In genomic region chr6:3053231-3053508, GRCh38 we compare ENCODE assay signal across 8 cellular contexts. TPM values are rescaled to one million over a fixed set of nuclear protein-coding genes. Genes with fewer than 3 reads are reported as not detected.
DNase-seq lines count a peak whose midpoint lies in the region; ATAC-seq and TF ChIP-seq lines count a peak whose summit lies in the region.

No MANE protein-coding gene starts in this region.

- H3K4me3 ChIP-seq in AG04449 (ENCODE audit: low read depth, low read length), result peak overlapping the region; percentile 55
- H3K4me3 ChIP-seq in KMS-11 (IDR thresholded peaks at IDR 0.05; ENCODE audit: insufficient read depth, low read depth, low read length), result no peak overlapping the region
- peak overlapping the region; percentile 40 for H3K4me3 ChIP-seq in colonic mucosa
- no peak overlapping the region for H3K4me3 ChIP-seq in mucosa of descending colon

- POLR2A ChIA-PET in AG04449 (lab: Yijun Ruan, JAX), result interaction anchor here (0.8 to 1.5 kb wide), 3 partner anchors 51 to 63 kb away, joined by 3 to 6 read pairs (median 4); partner anchors contain the start of gene NQO2

- H2AFZ ChIP-seq in KMS-11 (ENCODE audit: low read depth), result peak overlapping the region; percentile 71

- H3K27ac Mint-ChIP-seq in naive B cell, result no peak overlapping the region

- ATAC-seq in naive B cell (ENCODE audit: low read depth in 2 of 2) (no peak), HG02642 (IDR thresholded peaks at IDR 0.05; ENCODE audit: poor library complexity, unreplicated experiment) (no peak), mucosa of descending colon (no peak)

- H3K27me3 ChIP-seq in KMS-11 (ENCODE audit: insufficient read depth, low read depth) (no peaks in the 10 kb centered on the region), colonic mucosa (no peaks in the 10 kb centered on the region)

- no peaks in the 10 kb centered on the region for H3K36me3 Mint-ChIP-seq in naive B cell

- CTCF ChIA-PET in AG04449 (lab: Yijun Ruan, JAX), result interaction anchor here (0.7 to 7.4 kb wide), 11 partner anchors 20 to 207 kb away, joined by 3 to 69 read pairs (median 4); partner anchors contain the start of gene NQO2

- in situ Hi-C loops in GM13976 (cut with MboI; ENCODE audit: low sequenced_read_pairs, unreplicated experiment), result loop anchor here (10.0 kb wide), 1 partner anchor 58 kb away; the partner anchor contains the start of gene NQO2

- no peak overlapping the region for H3K9ac ChIP-seq in KMS-11
- peak overlapping the region in 1 of 2 donors; percentile 47 for H3K9ac ChIP-seq in colonic mucosa (ENCODE audit: low read depth in 2 of 2, low read length in 2 of 2)

- H3K9me3 Mint-ChIP-seq in naive B cell, result no peaks in the 10 kb centered on the region

- H3K27ac ChIP-seq in KMS-11 (no peak overlapping the region), colonic mucosa (no peak overlapping the region)

- no peaks in the 10 kb centered on the region for H3K36me3 ChIP-seq in KMS-11 (ENCODE audit: insufficient read depth)
- H3K36me3 ChIP-seq in colonic mucosa, result no peaks in the 10 kb centered on the region
- no peaks in the 10 kb centered on the region for H3K36me3 ChIP-seq in mucosa of descending colon (ENCODE audit: low read depth)

- TF ChIP-seq CTCF in AG04449 (IDR thresholded peaks at IDR 0.05; ENCODE audit: insufficient read depth, low read length, missing control alignments) (no peak), KMS-11 (conservative IDR thresholded peaks at IDR 0.05; ENCODE audit: low read depth, low read length) (no peak), colonic mucosa (IDR thresholded peaks at IDR 0.05) (no peak), mucosa of descending colon (IDR thresholded peaks at IDR 0.05) (no peak), GM13976 (IDR thresholded peaks at IDR 0.05; ENCODE audit: borderline replicate concordance, control extremely low read depth, extremely low read depth, insufficient read depth, missing control alignments) (no peak)

- no peaks in the 10 kb centered on the region for H4K20me1 ChIP-seq in KMS-11 (ENCODE audit: insufficient read depth)

- intact Hi-C loops in colonic mucosa (cut with DNase I), result no loop called here
- intact Hi-C loops in mucosa of descending colon (cut with DNase I, micrococcal nuclease), result no loop called here

- H3K4me2 ChIP-seq in KMS-11, result peak overlapping the region; percentile 47

- DNase-seq in AG04449 (ENCODE audit: low read depth, low spot score), result no peak
- DNase-seq in colonic mucosa, result no peak
- no peak for DNase-seq in naive B cell
- DNase-seq in mucosa of descending colon, result no peak
- DNase-seq in inferior parietal cortex (ENCODE audit: extremely low spot score), result no peak
- DNase-seq in GM13976 (ENCODE audit: low spot score), result no peak

- peak overlapping the region; percentile 51 to 91 (median 74) for H3K4me3 Mint-ChIP-seq in naive B cell

- H3K79me2 ChIP-seq in KMS-11 (ENCODE audit: insufficient read depth, low read depth), result no peaks in the 10 kb centered on the region

- H3K9me3 ChIP-seq in colonic mucosa (no peaks in the 10 kb centered on the region), mucosa of descending colon (no peaks in the 10 kb centered on the region)

- H3K27me3 Mint-ChIP-seq in naive B cell, result peaks cover 6 to 30% (median 19%) of the 10 kb centered on the region in 3 donors

- peaks cover 5% of the 10 kb centered on the region for H3K4me1 ChIP-seq in KMS-11 (ENCODE audit: low read depth, poor library complexity, severe bottlenecking)
- H3K4me1 ChIP-seq in colonic mucosa, result no peaks in the 10 kb centered on the region
- peaks cover 3% of the 10 kb centered on the region for H3K4me1 ChIP-seq in mucosa of descending colon (ENCODE audit: low read depth)

- H3K4me1 Mint-ChIP-seq in naive B cell, result peaks cover 10 to 20% (median 10%) of the 10 kb centered on the region in 3 donors

RNA-seq across cellular contexts. Expression of gene RIPK1, which starts 15.1 kb away (rescaled TPM):
- total RNA-seq in colonic mucosa (10 to 100 TPM; 23.5 to 30.6 TPM), mucosa of descending colon (10 to 100 TPM; 33.1 to 41.9 (median 35.8) TPM)
- polyA plus RNA-seq in naive B cell (ENCODE audit: low read depth in 6 of 6), result 10 to 100 TPM in 2 of 6 donors, 1 to 10 TPM in 4; 4.8 to 14.1 (median 9.5) TPM

RNA-seq across cellular contexts. Expression of gene NQO2, which starts 53.5 kb away (rescaled TPM):
- total RNA-seq in colonic mucosa (10 to 100 TPM; 14.1 to 19.0 TPM), mucosa of descending colon (10 to 100 TPM; 13.4 to 24.1 (median 23.2) TPM)
- polyA plus RNA-seq in naive B cell (ENCODE audit: low read depth in 6 of 6), result 10 to 100 TPM in 4 of 6 donors, 1 to 10 TPM in 2; 8.0 to 23.2 (median 14.3) TPM

Comparison
In these comparisons a context has a peak if more than half of its experiments do, and no peak if none do; other contexts are left out.
1. H3K4me3 ChIP-seq: peak in AG04449 (single experiment) and colonic mucosa (single experiment); none in KMS-11 (single experiment) and mucosa of descending colon (single experiment).